ENCODE assay signal across 17 cellular contexts in the genomic region with DNA sequence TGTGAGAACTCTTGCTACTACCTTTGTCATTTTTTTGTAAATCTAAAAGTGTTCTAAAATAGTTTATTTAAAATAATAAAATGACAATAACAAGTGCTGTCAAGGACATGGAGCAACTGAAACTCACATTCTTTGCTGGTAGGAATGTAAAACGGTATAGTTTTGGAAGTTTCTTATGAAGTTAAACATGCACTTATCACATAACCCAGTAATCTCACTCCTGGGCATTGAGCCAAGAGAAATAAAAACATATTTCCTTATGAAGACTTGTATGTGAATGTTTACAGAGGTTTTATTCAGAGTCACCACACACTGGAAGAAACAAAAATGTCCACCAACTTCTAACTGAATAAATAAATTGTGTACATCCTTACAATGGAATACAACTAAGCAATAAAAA. TPM values are rescaled to one million over a fixed set of nuclear protein-coding genes. Genes with fewer than 3 reads are reported as not detected.
A peak's percentile ranks its signal among the peaks of the same experiment; 100 is the strongest.
DNase-seq lines count a peak whose midpoint lies in the region; ATAC-seq, FAIRE-seq and TF ChIP-seq lines count a peak whose summit lies in the region.
"Had no signal": no experiment of that assay in that cellular context is flagged by ENCODE, and none has a peak within 500 bp of the region (broad histone marks: within the 10 kb centered on the region; RNA-seq: fewer than 3 reads in every experiment).

No MANE protein-coding gene starts in this region.

- no peaks in the 10 kb centered on the region for H3K36me3 Mint-ChIP-seq in MCF 10A (ENCODE audit: insufficient read depth, unreplicated experiment)
- H3K36me3 Mint-ChIP-seq: CD8-positive, alpha-beta memory T cell had no signal

- H3K4me1 ChIP-seq in breast epithelium (no peaks in the 10 kb centered on the region), small intestine (ENCODE audit: control insufficient read depth in 2 of 2, insufficient read depth in 1 of 2, low read depth in 1 of 2, low read length in 1 of 2) (no peaks in the 10 kb centered on the region)

- H3K4me3 Mint-ChIP-seq in MCF 10A (ENCODE audit: unreplicated experiment), result no peak overlapping the region
- H3K4me3 Mint-ChIP-seq: CD8-positive, alpha-beta memory T cell; H9 had no signal

- H3K36me3 ChIP-seq in breast epithelium (no peaks in the 10 kb centered on the region), brain microvascular endothelial cell (replicated peaks) (no peaks in the 10 kb centered on the region), small intestine (ENCODE audit: control insufficient read depth in 2 of 2, insufficient read depth in 2 of 2, low read length in 2 of 2) (no peaks in the 10 kb centered on the region)

- H3K27ac Mint-ChIP-seq in MCF 10A (ENCODE audit: low read depth, unreplicated experiment), result no peak overlapping the region
- H3K27ac Mint-ChIP-seq: CD8-positive, alpha-beta memory T cell; H9 had no signal

- POLR2A ChIA-PET in MCF 10A (lab: Yijun Ruan, JAX), result no interaction called here

- peaks cover 5% of the 10 kb centered on the region for H3K4me1 Mint-ChIP-seq in MCF 10A (ENCODE audit: insufficient read depth, unreplicated experiment)
- H3K4me1 Mint-ChIP-seq: CD8-positive, alpha-beta memory T cell; H9 had no signal

- in situ Hi-C loops in brain microvascular endothelial cell (cut with HindIII; ENCODE audit: low pct_ligation_motif_present, low sequenced_read_pairs), result no loop called here

- no peak for ATAC-seq in HG03342 (IDR thresholded peaks at IDR 0.05; ENCODE audit: unreplicated experiment)
- no peak for ATAC-seq in HG02970 (IDR thresholded peaks at IDR 0.05; ENCODE audit: low FRiP score, unreplicated experiment)
- no peak for ATAC-seq in HG03521 (IDR thresholded peaks at IDR 0.05; ENCODE audit: unreplicated experiment)

- TF ChIP-seq POLR2A in breast epithelium (IDR thresholded peaks at IDR 0.05), result no peak

- FAIRE-seq in small intestine (lab: Jason Lieb, UNC), result no peak
- FAIRE-seq: HTR-8/SVneo had no signal

- no peak overlapping the region for H3K4me3 ChIP-seq in breast epithelium
- H3K4me3 ChIP-seq in brain microvascular endothelial cell (ENCODE audit: low read depth, low read length), result no peak overlapping the region
- no peak overlapping the region for H3K4me3 ChIP-seq in fibroblast of pulmonary artery (replicated peaks; ENCODE audit: low read depth, low read length)
- no peak overlapping the region for H3K4me3 ChIP-seq in small intestine (ENCODE audit: low read depth in 1 of 2, low read length in 2 of 2)

- peaks cover 4% of the 10 kb centered on the region for H3K27me3 Mint-ChIP-seq in MCF 10A (ENCODE audit: insufficient read depth, unreplicated experiment)

- no TSS peak for BruUV-seq in MCF 10A (replicated peaks; lab: Mats Ljungman, UMichigan)

- TF ChIP-seq CTCF in MCF 10A (IDR thresholded peaks at IDR 0.05; ENCODE audit: unreplicated experiment), result no peak
- TF ChIP-seq CTCF in breast epithelium (IDR thresholded peaks at IDR 0.05), result no peak
- TF ChIP-seq CTCF in brain microvascular endothelial cell (IDR thresholded peaks at IDR 0.05; ENCODE audit: low read depth, low read length, missing control alignments), result no peak
- no peak for TF ChIP-seq CTCF in fibroblast of pulmonary artery (IDR thresholded peaks at IDR 0.05; ENCODE audit: low read length, missing control alignments)

- H3K9me3 Mint-ChIP-seq in MCF 10A (ENCODE audit: unreplicated experiment), result no peaks in the 10 kb centered on the region

- H3K27ac ChIP-seq in breast epithelium (no peak overlapping the region), brain microvascular endothelial cell (no peak overlapping the region), small intestine (ENCODE audit: low read depth in 1 of 2, low read length in 1 of 2) (no peak overlapping the region)
- H3K27ac ChIP-seq: 22Rv1 had no signal

- H3K9me3 ChIP-seq in breast epithelium (peaks cover 0 to 14% of the 10 kb centered on the region in 2 donors), small intestine (ENCODE audit: control insufficient read depth, low read depth) (no peaks in the 10 kb centered on the region)

- H3K27me3 ChIP-seq in breast epithelium (no peaks in the 10 kb centered on the region), brain microvascular endothelial cell (replicated peaks) (no peaks in the 10 kb centered on the region), small intestine (ENCODE audit: control insufficient read depth in 2 of 2, insufficient read depth in 2 of 2, low read length in 2 of 2) (no peaks in the 10 kb centered on the region)

- DNase-seq in MCF 10A (ENCODE audit: unreplicated experiment) (peak; percentile 36), breast epithelium (ENCODE audit: low spot score in 2 of 2) (no peak), brain microvascular endothelial cell (peak; percentile 33), fibroblast of pulmonary artery (ENCODE audit: low read depth) (peak; percentile 74), small intestine (peak; percentile 81)
- DNase-seq: CD8-positive, alpha-beta memory T cell; H9; KBM-7; NCI-H1105 treated with DMSO at 0.1 percent for 48 hours; NCI-H1930; NCI-H2171 treated with DMSO at 0.1 percent for 48 hours; NCI-H510A treated with DMSO at 0.1 percent for 48 hours had no signal

- intact Hi-C loops in MCF 10A (cut with micrococcal nuclease) (no loop called here), breast epithelium (cut with DNase I; ENCODE audit: low total_unique reads) (loop anchor here (10.0 kb wide), 1 partner anchor 67 kb away; no protein-coding TSS in a partner anchor)

- 8 to 26% (median 23%) methylated on average over 1 of the region's 1 CpG for WGBS in small intestine, 3 donors

- CTCF ChIA-PET in MCF 10A (lab: Yijun Ruan, JAX), result no interaction called here

RNA-seq across cellular contexts. Expression of gene COL15A1, which starts 46.0 kb away (rescaled TPM):
- total RNA-seq in MCF 10A (2022) (not detected in 2 replicates), breast epithelium (10 to 100 TPM; 13.9 to 47.8 (median 32.4) TPM)
- polyA plus RNA-seq in small intestine, result 1 to 10 TPM in 1 of 3 donors, under 1 TPM in 2; 0.22 to 4.2 (median 0.81) TPM
- total RNA-seq: CD8-positive, alpha-beta memory T cell; H9 had no signal

Comparison
In these comparisons a context has a peak if more than half of its experiments do, and no peak if none do; other contexts are left out.
1. DNase-seq: peak in MCF 10A (single experiment), brain microvascular endothelial cell (single experiment), fibroblast of pulmonary artery (single experiment) and small intestine (single experiment); none in breast epithelium (0 of 2).
2. RNA of gene COL15A1, which starts 46.0 kb away (total RNA-seq): 13.9 to 47.8 TPM in breast epithelium; not detected in MCF 10A; every median in the first group is over 10 times any median in the second.